ENCODE assay signal across 1 cellular context in the genomic region with DNA sequence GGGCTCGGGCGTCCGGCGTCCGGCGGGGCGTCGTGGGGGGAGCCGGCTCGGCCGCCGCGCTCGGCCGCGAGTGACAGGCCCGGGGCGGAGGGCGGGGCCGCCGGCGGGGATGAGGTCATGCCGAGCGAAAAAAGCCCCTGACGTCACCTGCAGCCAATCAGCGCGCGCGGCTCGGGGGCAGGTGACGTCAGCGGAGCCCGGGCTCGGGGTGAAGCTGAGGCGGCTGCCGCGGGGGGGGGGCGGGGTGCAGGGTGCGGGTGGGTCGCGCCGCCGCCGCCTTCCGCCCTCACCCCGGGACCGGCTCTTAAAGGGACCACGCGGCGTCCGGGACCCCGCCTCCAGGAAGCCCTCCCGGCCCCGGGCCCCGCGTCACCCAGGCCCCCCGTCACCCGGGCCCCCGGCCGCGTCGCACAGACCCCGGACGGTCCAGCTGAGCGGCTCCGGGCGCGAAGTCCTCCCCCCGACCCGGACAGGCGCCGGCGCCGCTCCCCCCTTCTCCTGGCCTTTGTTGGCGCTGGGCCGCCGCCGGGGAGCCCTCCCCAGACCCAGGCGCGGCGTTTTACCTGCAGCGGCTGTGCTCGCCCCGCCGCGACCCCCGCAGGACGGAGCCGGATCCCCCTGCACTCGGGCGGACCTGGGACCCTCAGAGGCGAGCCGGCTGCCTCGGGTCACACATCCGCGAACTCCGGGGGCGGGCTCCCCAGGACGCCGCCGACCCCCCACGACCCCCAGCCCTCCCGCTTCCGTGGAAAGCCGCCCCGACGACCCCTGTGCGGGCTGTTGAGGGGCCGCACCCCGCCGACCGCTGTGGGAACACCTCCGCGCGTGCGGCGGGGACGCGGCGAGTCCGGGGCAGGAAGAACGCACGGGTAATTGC.
TF ChIP-seq lines count a peak whose summit lies in the region.

Gene DUSP8, minus strand, starts transcription at position 72 of the 877 bp plus-strand sequence. CDS start 6,445 bp downstream, outside the sequence.

TF ChIP-seq in SK-N-SH treated with all-trans-retinoic acid at 6 μM for 48 hours, 23 proteins besides CTCF, POLR2A, EP300 and RAD21 (continued from another document):
- TF ChIP-seq CSRNP3 (CRISPR knock-in tag; IDR thresholded peaks at IDR 0.05): no peak
